ENCODE assay signal across 8 cellular contexts in genomic region chr1:235011599-235012435, GRCh38.
DNase-seq lines count a peak whose midpoint lies in the region; ATAC-seq and TF ChIP-seq lines count a peak whose summit lies in the region.

No MANE protein-coding gene starts in this region.

- no peaks in the 10 kb centered on the region for H3K36me3 Mint-ChIP-seq in T-helper 17 cell (ENCODE audit: low read depth)

- H3K4me3 Mint-ChIP-seq in T-helper 17 cell = peak overlapping the region; percentile 85

- no peaks in the 10 kb centered on the region for H3K36me3 ChIP-seq in BLaER1 treated with 17β-estradiol and CSF1 and Interleukin-3, amounts not matched to agents 10 nM and 100 nM
- no peaks in the 10 kb centered on the region for H3K36me3 ChIP-seq in kidney epithelial cell (ENCODE audit: control insufficient read depth, insufficient read depth, low read length)

- peak overlapping the region in 10 of 11 experiments; percentile 63 to 84 (median 80); a peak in 20 of 22 replicates for H3K9ac ChIP-seq in BLaER1 treated with 17β-estradiol and CSF1 and Interleukin-3, amounts not matched to agents 10 nM and 100 nM

- H3K4me3 ChIP-seq in BLaER1 treated with 17β-estradiol and CSF1 and Interleukin-3, amounts not matched to agents 10 nM and 100 nM = peak overlapping the region in 8 of 10 experiments; percentile 12 to 60 (median 35); a peak in 14 of 20 replicates
- no peak overlapping the region for H3K4me3 ChIP-seq in kidney epithelial cell (ENCODE audit: low read depth, low read length)

- peak; percentile 79 to 90 (median 84) for DNase-seq in T-helper 17 cell
- peak; percentile 84 for DNase-seq in amniotic stem cell (lab: John Stamatoyannopoulos, UW)
- DNase-seq in kidney epithelial cell (ENCODE audit: low read depth) = peak; percentile 100
- peak; percentile 85 to 93 for DNase-seq in stimulated activated CD4-positive, alpha-beta T cell treated with anti-CD3 and anti-CD28 coated beads, Interleukin-4, amount 100 ng/mL, for 48 hours (ENCODE audit: low read depth in 2 of 2)
- DNase-seq in NCI-H2081 treated with DMSO at 0.1 percent for 48 hours (lab: John Stamatoyannopoulos, UW) = no peak

- no peak for TF ChIP-seq CTCF in kidney epithelial cell (IDR thresholded peaks at IDR 0.05; ENCODE audit: insufficient read depth, low read length, poor library complexity, severe bottlenecking)

- ATAC-seq in GM19397 (IDR thresholded peaks at IDR 0.05; ENCODE audit: unreplicated experiment) = peak; percentile 74
- ATAC-seq in HG03521 (IDR thresholded peaks at IDR 0.05; ENCODE audit: unreplicated experiment) = peak; percentile 77
- ATAC-seq in T-helper 17 cell = peak; percentile 90

- peak overlapping the region; percentile 100 for H3K27ac Mint-ChIP-seq in T-helper 17 cell

- H3K4me2 ChIP-seq in BLaER1 treated with 17β-estradiol and CSF1 and Interleukin-3, amounts not matched to agents 10 nM and 100 nM = peak overlapping the region; percentile 75 to 97 (median 89)

- peaks cover 73 to 90% (median 85%) of the 10 kb centered on the region in 10 experiments for H3K4me1 ChIP-seq in BLaER1 treated with 17β-estradiol and CSF1 and Interleukin-3, amounts not matched to agents 10 nM and 100 nM

- peak overlapping the region; percentile 33 to 97 (median 92); a peak in 21 of 22 replicates for H3K27ac ChIP-seq in BLaER1 treated with 17β-estradiol and CSF1 and Interleukin-3, amounts not matched to agents 10 nM and 100 nM

- H4K20me1 ChIP-seq in BLaER1 treated with 17β-estradiol and CSF1 and Interleukin-3, amounts not matched to agents 10 nM and 100 nM = no peaks in the 10 kb centered on the region

- H3K27me3 Mint-ChIP-seq in T-helper 17 cell = no peaks in the 10 kb centered on the region

- H3K9me3 ChIP-seq in BLaER1 treated with 17β-estradiol and CSF1 and Interleukin-3, amounts not matched to agents 10 nM and 100 nM (replicated peaks in 1 of 11) = peaks cover 0 to 10% (median 7%) of the 10 kb centered on the region in 11 experiments; a peak in 9 of 22 replicates
- no peaks in the 10 kb centered on the region for H3K9me3 ChIP-seq in T-helper 17 cell (ENCODE audit: control insufficient read depth, low read length, poor library complexity, severe bottlenecking)

- H3K27me3 ChIP-seq in BLaER1 treated with 17β-estradiol and CSF1 and Interleukin-3, amounts not matched to agents 10 nM and 100 nM = no peaks in the 10 kb centered on the region
- no peaks in the 10 kb centered on the region for H3K27me3 ChIP-seq in kidney epithelial cell (ENCODE audit: control insufficient read depth, insufficient read depth, low read length)

- H3K4me1 Mint-ChIP-seq in T-helper 17 cell = peaks cover 31% of the 10 kb centered on the region
